22 cellular contexts compared by ENCODE assay signal in the genomic region with DNA sequence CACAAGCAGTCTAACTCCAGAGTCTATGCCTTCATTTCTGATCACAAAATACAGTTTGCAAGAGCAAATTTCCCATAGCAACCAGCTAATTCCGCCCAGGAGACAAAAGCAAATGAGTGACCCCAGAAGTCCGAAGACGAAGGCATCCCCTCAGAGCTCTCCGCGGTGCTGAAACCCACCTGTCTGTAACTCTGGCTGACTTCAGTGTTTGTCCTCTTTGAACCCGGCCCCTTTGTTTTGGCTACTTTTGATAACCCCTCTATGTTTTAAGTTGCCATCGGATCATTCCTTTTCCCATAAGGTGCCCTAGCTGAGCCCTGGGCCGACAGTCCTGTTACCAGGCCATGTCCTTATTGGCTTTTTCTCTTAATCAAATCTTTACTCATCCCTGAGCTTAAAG.
DNase-seq lines count a peak whose midpoint lies in the region; ATAC-seq, FAIRE-seq and TF ChIP-seq lines count a peak whose summit lies in the region.
"Had no signal": no experiment of that assay in that cellular context is flagged by ENCODE, and none has a peak within 500 bp of the region (broad histone marks: within the 10 kb centered on the region; RNA-seq: fewer than 3 reads in every experiment).

No MANE protein-coding gene starts in this region.

- H3K4me3 ChIP-seq in cardiac muscle cell (no peak overlapping the region), bronchial epithelial cell (ENCODE audit: low read depth, low read length) (no peak overlapping the region)
- H3K4me3 ChIP-seq: body of pancreas, HAP-1, upper lobe of right lung had no signal

- no peaks in the 10 kb centered on the region for H3K4me1 ChIP-seq in cardiac muscle cell (ENCODE audit: low read depth)
- H3K4me1 ChIP-seq: body of pancreas, HAP-1, upper lobe of right lung had no signal

- no peak for ATAC-seq in Right ventricle myocardium inferior
- ATAC-seq in GM21390 (IDR thresholded peaks at IDR 0.05; ENCODE audit: unreplicated experiment) = no peak
- ATAC-seq in HG03521 (IDR thresholded peaks at IDR 0.05; ENCODE audit: unreplicated experiment) = no peak
- ATAC-seq: body of pancreas; left cardiac atrium; stimulated activated naive CD8-positive, alpha-beta T cell treated with anti-CD3 and anti-CD28 coated beads, Interleukin-15, Interleukin-2, amounts not matched to agents 100 U/mL and 50 U/mL, for 24 hours; upper lobe of right lung had no signal

- no peaks in the 10 kb centered on the region for H3K9me3 ChIP-seq in cardiac muscle cell (ENCODE audit: low read depth)
- H3K9me3 ChIP-seq: body of pancreas, HAP-1, upper lobe of right lung had no signal

- DNase-seq in cardiac muscle cell (ENCODE audit: low read depth in 1 of 2, low spot score in 1 of 2) (peak; percentile 6 to 80), Right ventricle myocardium inferior (ENCODE audit: missing footprints) (no peak), bronchial epithelial cell (ENCODE audit: low read depth) (no peak), left kidney (ENCODE audit: low read depth, low spot score) (peak; percentile 84), glutamatergic neuron (no peak), midbrain (lab: John Stamatoyannopoulos, UW) (no peak)
- DNase-seq: activated T-cell treated with anti-CD3 and anti-CD28 coated beads, Interleukin-2, amount 50 U/mL, for 1 hour; body of pancreas; COR-L47; GDM1; left cardiac atrium; NCI-H146; NCI-H446; stimulated activated naive CD8-positive, alpha-beta T cell treated with anti-CD3 and anti-CD28 coated beads, Interleukin-15, Interleukin-2, amounts not matched to agents 100 U/mL and 50 U/mL, for 24 hours; upper lobe of right lung had no signal

- no peaks in the 10 kb centered on the region for H3K36me3 ChIP-seq in cardiac muscle cell
- no peaks in the 10 kb centered on the region for H3K36me3 ChIP-seq in bronchial epithelial cell (ENCODE audit: control insufficient read depth, insufficient read depth, low read length)
- H3K36me3 ChIP-seq: HAP-1, upper lobe of right lung had no signal

- H3K27me3 Mint-ChIP-seq in glutamatergic neuron (ENCODE audit: unreplicated experiment) = peaks cover 9% of the 10 kb centered on the region

- H3K4me3 Mint-ChIP-seq in glutamatergic neuron (ENCODE audit: unreplicated experiment) = no peak overlapping the region
- H3K4me3 Mint-ChIP-seq: activated naive CD4-positive, alpha-beta T cell treated with anti-CD3 and anti-CD28 coated beads, Interleukin-2, amount 50 U/mL, for 24 hours; T-helper 2 cell treated with Interferon-gamma antibody and Interleukin-4, amounts not matched to agents 5 μg/mL and 100 μg/mL, for 36 hours had no signal

- H3K9me3 Mint-ChIP-seq in glutamatergic neuron (ENCODE audit: unreplicated experiment) = peaks cover 11% of the 10 kb centered on the region
- H3K9me3 Mint-ChIP-seq: activated naive CD4-positive, alpha-beta T cell treated with anti-CD3 and anti-CD28 coated beads, Interleukin-2, amount 50 U/mL, for 24 hours; T-helper 2 cell treated with Interferon-gamma antibody and Interleukin-4, amounts not matched to agents 5 μg/mL and 100 μg/mL, for 36 hours had no signal

- no peaks in the 10 kb centered on the region for H3K36me3 Mint-ChIP-seq in glutamatergic neuron (ENCODE audit: unreplicated experiment)
- H3K36me3 Mint-ChIP-seq: activated naive CD4-positive, alpha-beta T cell treated with anti-CD3 and anti-CD28 coated beads, Interleukin-2, amount 50 U/mL, for 24 hours had no signal

- H3K27me3 ChIP-seq in cardiac muscle cell = no peaks in the 10 kb centered on the region
- no peaks in the 10 kb centered on the region for H3K27me3 ChIP-seq in bronchial epithelial cell (ENCODE audit: control insufficient read depth, insufficient read depth, low read length)
- H3K27me3 ChIP-seq: body of pancreas had no signal

- H3K27ac Mint-ChIP-seq in glutamatergic neuron (ENCODE audit: unreplicated experiment) = no peak overlapping the region
- H3K27ac Mint-ChIP-seq: activated naive CD4-positive, alpha-beta T cell treated with anti-CD3 and anti-CD28 coated beads, Interleukin-2, amount 50 U/mL, for 24 hours; progenitor cell of endocrine pancreas; T-helper 2 cell treated with Interferon-gamma antibody and Interleukin-4, amounts not matched to agents 5 μg/mL and 100 μg/mL, for 36 hours had no signal

- TF ChIP-seq CTCF in cardiac muscle cell (IDR thresholded peaks at IDR 0.05; ENCODE audit: low read depth, low read length) = no peak
- no peak for TF ChIP-seq CTCF in bronchial epithelial cell (IDR thresholded peaks at IDR 0.05; ENCODE audit: insufficient read depth, low read length, severe bottlenecking)
- TF ChIP-seq CTCF in glutamatergic neuron (IDR thresholded peaks at IDR 0.05; ENCODE audit: partially characterized antibody, unreplicated experiment) = no peak

- intact Hi-C loops in Right ventricle myocardium inferior (cut with DNase I) = no loop called here

- peak; percentile 28 for FAIRE-seq in bronchial epithelial cell (lab: Jason Lieb, UNC)
- FAIRE-seq: HTR-8/SVneo had no signal

- no peak overlapping the region for H3K27ac ChIP-seq in cardiac muscle cell
- H3K27ac ChIP-seq: body of pancreas, upper lobe of right lung had no signal

- H3K4me1 Mint-ChIP-seq in glutamatergic neuron (ENCODE audit: low read depth, unreplicated experiment) = peaks cover 47% of the 10 kb centered on the region
- H3K4me1 Mint-ChIP-seq: activated naive CD4-positive, alpha-beta T cell treated with anti-CD3 and anti-CD28 coated beads, Interleukin-2, amount 50 U/mL, for 24 hours had no signal

Comparison
In these comparisons a context has a peak if more than half of its experiments do, and no peak if none do; other contexts are left out.
1. DNase-seq: peak in cardiac muscle cell (2 of 2) and left kidney (single experiment); none in Right ventricle myocardium inferior (single experiment), bronchial epithelial cell (single experiment), glutamatergic neuron (single experiment) and midbrain (single experiment).